In genomic region chr10:22765660-22766547, GRCh38 we compare ENCODE assay signal across 11 cellular contexts. TPM values are rescaled to one million over a fixed set of nuclear protein-coding genes. Genes with fewer than 3 reads are reported as not detected.
A peak's percentile ranks its signal among the peaks of the same experiment; 100 is the strongest.
DNase-seq lines count a peak whose midpoint lies in the region; ATAC-seq, FAIRE-seq and TF ChIP-seq lines count a peak whose summit lies in the region.
"Had no signal": no experiment of that assay in that cellular context is flagged by ENCODE, and none has a peak within 500 bp of the region (broad histone marks: within the 10 kb centered on the region; RNA-seq: fewer than 3 reads in every experiment).

No MANE protein-coding gene starts in this region.

- RAD21 ChIA-PET in GM12878 (lab: Charles Lee; ENCODE audit: unreplicated experiment): interaction anchor here (0.6 to 2.8 kb wide), 10 partner anchors 15 to 207 kb away, joined by 3 to 11 read pairs (median 4); no protein-coding TSS in a partner anchor

- 15% methylated on average over 5 of the region's 6 CpGs for WGBS in GM12878 (ENCODE audit: insufficient coverage, insufficient replicate concordance, low lambda C conversion rate, missing lambda C conversion rate)

- DNase-seq in GM13976 (ENCODE audit: low spot score): peak; percentile 22
- peak; percentile 18 for DNase-seq in GM20000 (ENCODE audit: low spot score)
- DNase-seq in GM12878 (ENCODE audit: low read depth, low spot score): peak; percentile 80
- no peak for DNase-seq in activated naive CD4-positive, alpha-beta T cell (lab: John Stamatoyannopoulos, UW)
- no peak for DNase-seq in activated gamma-delta T cell (lab: John Stamatoyannopoulos, UW)
- DNase-seq in NCI-H524 treated with DMSO at 0.1 percent for 48 hours (lab: John Stamatoyannopoulos, UW): no peak
- no peak for DNase-seq in RCC 7860 (ENCODE audit: low spot score)
- DNase-seq: CD4-positive, CD25-positive, alpha-beta regulatory T cell; cerebellar nuclear complex had no signal

- FAIRE-seq in GM12878 (lab: Jason Lieb, UNC): peak; percentile 69
- FAIRE-seq in RCC 7860 (lab: Jason Lieb, UNC): no peak
- FAIRE-seq: H1 had no signal

- H3K36me3 ChIP-seq in GM12878 (ENCODE audit: control insufficient read depth in 2 of 2, insufficient read depth in 2 of 2, low read length in 1 of 2): no peaks in the 10 kb centered on the region

- TF ChIP-seq RAD21 in GM12878 (IDR thresholded peaks at IDR 0.05; ENCODE audit: insufficient read depth, low read depth, low read length): peak; percentile 2; the same call in 1 of the 2 replicates

- POLR2A ChIA-PET in GM12878 (lab: Charles Lee): interaction anchor here (0.6 to 1.4 kb wide), 2 partner anchors 53 to 61 kb away, joined by 3 to 4 read pairs; no protein-coding TSS in a partner anchor

- TF ChIP-seq POLR2A in GM12878 (IDR thresholded peaks at IDR 0.05; ENCODE audit: low read depth, low read length): no peak

- no peak overlapping the region for H3K4me3 ChIP-seq in GM12878

- BruUV-seq in GM12878 (replicated peaks; lab: Mats Ljungman, UMichigan): no TSS peak

- intact Hi-C loops in GM12878 (cut with micrococcal nuclease; ENCODE audit: unreplicated experiment): loop anchor here (5.0 kb wide), 1 partner anchor 54 kb away; the partner anchor contains the start of gene PIP4K2A

- H3K4me2 ChIP-seq in GM12878 (ENCODE audit: control insufficient read depth, insufficient read depth): peak overlapping the region; percentile 26

- SMC1A ChIA-PET in GM12878 (lab: Charles Lee; ENCODE audit: uncharacterized antibody, unreplicated experiment): interaction anchor here (0.7 to 2.6 kb wide), 11 partner anchors 10 to 166 kb away, joined by 3 to 18 read pairs (median 3); no protein-coding TSS in a partner anchor

- TF ChIP-seq CTCF in GM13976 (IDR thresholded peaks at IDR 0.05; ENCODE audit: borderline replicate concordance, control extremely low read depth, extremely low read depth, insufficient read depth, missing control alignments) (no peak), GM20000 (IDR thresholded peaks at IDR 0.05; ENCODE audit: extremely low read depth, missing control alignments) (no peak), GM12878 (IDR thresholded peaks at IDR 0.05 in 2 of 3, conservative IDR thresholded peaks at IDR 0.05 in 1 of 3; ENCODE audit: control insufficient read depth in 2 of 3, extremely low read depth in 1 of 3, insufficient read depth in 1 of 3, low read depth in 3 of 3, low read length in 3 of 3) (no peak)

- no peaks in the 10 kb centered on the region for H3K27me3 ChIP-seq in GM12878 (replicated peaks in 1 of 2; ENCODE audit: control insufficient read depth in 2 of 2, insufficient read depth in 2 of 2, low read length in 1 of 2)

- H3K27ac ChIP-seq in GM12878 (ENCODE audit: control insufficient read depth, insufficient read depth): peak overlapping the region; percentile 65

- no peak overlapping the region for H3K9ac ChIP-seq in GM12878 (ENCODE audit: control insufficient read depth, insufficient read depth, low read length)

- no peaks in the 10 kb centered on the region for H3K9me3 ChIP-seq in GM12878 (replicated peaks; ENCODE audit: control insufficient read depth, insufficient read depth, low read length)

- CTCF ChIA-PET in GM12878 (lab: Yijun Ruan, JAX): no interaction called here

- peak; percentile 66 to 83; a peak in 3 of 4 replicates for TF ChIP-seq EP300 in GM12878 (IDR thresholded peaks at IDR 0.05; ENCODE audit: borderline replicate concordance in 1 of 2, control insufficient read depth in 1 of 2, low read depth in 2 of 2, low read length in 2 of 2)

- in situ Hi-C loops in GM13976 (cut with MboI; ENCODE audit: low sequenced_read_pairs, unreplicated experiment) (no loop called here), GM12878 (cut with MboI) (no loop called here)

- ATAC-seq in HG03159 (IDR thresholded peaks at IDR 0.05; ENCODE audit: unreplicated experiment): peak; percentile 74
- peak; percentile 91 for ATAC-seq in GM12878

- H3K79me2 ChIP-seq in GM12878 (ENCODE audit: control insufficient read depth, insufficient read depth, low read length): no peaks in the 10 kb centered on the region

- peaks cover 32% of the 10 kb centered on the region for H3K4me1 ChIP-seq in GM12878 (ENCODE audit: control insufficient read depth, insufficient read depth, low read length)

- H4K20me1 ChIP-seq in GM12878 (ENCODE audit: control insufficient read depth, insufficient read depth): no peaks in the 10 kb centered on the region

- H2AFZ ChIP-seq in GM12878 (ENCODE audit: control insufficient read depth, low read depth, low read length): no peak overlapping the region; the same call in 1 of the 2 replicates

TF ChIP-seq in GM12878, 131 proteins besides CTCF, POLR2A, EP300 and RAD21 (continues in another document):
- TF ChIP-seq PML (IDR thresholded peaks at IDR 0.05; ENCODE audit: low read length): 0 out of 2 replicates have a peak, but pooled peaks have one; percentile 24
- peak; percentile 45; the same call in 1 of the 2 replicates for TF ChIP-seq IRF4 (IDR thresholded peaks at IDR 0.05; ENCODE audit: low read depth, low read length)
- peak; percentile 61; the same call in 1 of the 2 replicates for TF ChIP-seq ATF2 (IDR thresholded peaks at IDR 0.05; ENCODE audit: low read length)
- 0 out of 2 replicates have a peak, but pooled peaks have one; percentile 26 for TF ChIP-seq ATF7 (IDR thresholded peaks at IDR 0.05; ENCODE audit: low read depth)
- TF ChIP-seq, protein P1, sequence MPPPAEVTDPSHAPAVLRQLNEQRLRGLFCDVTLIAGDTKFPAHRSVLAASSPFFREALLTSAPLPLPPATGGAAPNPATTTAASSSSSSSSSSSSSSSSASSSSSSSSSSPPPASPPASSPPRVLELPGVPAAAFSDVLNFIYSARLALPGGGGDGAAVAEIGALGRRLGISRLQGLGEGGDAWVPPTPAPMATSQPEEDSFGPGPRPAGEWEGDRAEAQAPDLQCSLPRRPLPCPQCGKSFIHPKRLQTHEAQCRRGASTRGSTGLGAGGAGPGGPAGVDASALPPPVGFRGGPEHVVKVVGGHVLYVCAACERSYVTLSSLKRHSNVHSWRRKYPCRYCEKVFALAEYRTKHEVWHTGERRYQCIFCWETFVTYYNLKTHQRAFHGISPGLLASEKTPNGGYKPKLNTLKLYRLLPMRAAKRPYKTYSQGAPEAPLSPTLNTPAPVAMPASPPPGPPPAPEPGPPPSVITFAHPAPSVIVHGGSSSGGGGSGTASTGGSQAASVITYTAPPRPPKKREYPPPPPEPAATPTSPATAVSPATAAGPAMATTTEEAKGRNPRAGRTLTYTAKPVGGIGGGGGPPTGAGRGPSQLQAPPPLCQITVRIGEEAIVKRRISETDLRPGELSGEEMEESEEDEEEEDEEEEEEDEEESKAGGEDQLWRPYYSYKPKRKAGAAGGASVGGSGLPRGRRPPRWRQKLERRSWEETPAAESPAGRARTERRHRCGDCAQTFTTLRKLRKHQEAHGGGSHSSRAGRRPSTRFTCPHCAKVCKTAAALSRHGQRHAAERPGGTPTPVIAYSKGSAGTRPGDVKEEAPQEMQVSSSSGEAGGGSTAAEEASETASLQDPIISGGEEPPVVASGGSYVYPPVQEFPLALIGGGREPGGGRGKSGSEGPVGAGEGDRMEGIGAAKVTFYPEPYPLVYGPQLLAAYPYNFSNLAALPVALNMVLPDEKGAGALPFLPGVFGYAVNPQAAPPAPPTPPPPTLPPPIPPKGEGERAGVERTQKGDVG (CRISPR knock-in tag; IDR thresholded peaks at IDR 0.05): no peak
- TF ChIP-seq CREM (IDR thresholded peaks at IDR 0.05; ENCODE audit: low read depth): 0 out of 2 replicates have a peak, but pooled peaks have one; percentile 21

RNA-seq across cellular contexts. Expression of gene PIP4K2A, which starts 51.5 kb away (rescaled TPM):
- total RNA-seq in GM12878 (2013; cell fraction: nucleolus; rRNA removed): 75.2 and 80.8 TPM in 2 replicates
- total RNA-seq in GM12878 (2014; rRNA removed) (66.1 and 76.6 TPM in 2 replicates), GM12878 (2014; rRNA removed; fragmentation: Illumina TruSeq; extraction: Trizol) (138 and 139 TPM in 2 replicates), GM12878 (2021) (107 and 110 TPM in 2 replicates)
- polyA plus RNA-seq in GM12878 (2011; ENCODE audit: low read depth): 65.1 TPM
- polyA plus RNA-seq in GM12878 (2011; rRNA removed) (74.2 and 111 TPM in 2 replicates), GM12878 (2014; fragmentation: Illumina TruSeq; extraction: Trizol) (120 and 188 TPM in 2 replicates), GM12878 (2014; fragmentation: Nextera tagmentation; extraction: Ambion mirVana) (100 to 1,000 TPM in 1 of 2 experiments, 10 to 100 TPM in 1; 54.3 to 103 TPM), GM12878 (2014; rRNA removed) (63.4 and 82.4 TPM in 2 replicates), GM12878 (2016; fragmentation: Nextera tagmentation; extraction: Ambion mirVana) (10 to 100 TPM; 84.1 to 84.8 TPM)
- polyA plus RNA-seq in GM12878 (2011; cell fraction: cytosol; rRNA removed): 37.6 and 45.3 TPM in 2 replicates
- 30.4 and 31.2 TPM in 2 replicates for polyA plus RNA-seq in GM12878 (2011; cell fraction: nucleus; rRNA removed)
- polyA plus RNA-seq in GM12878 (2012): 50.1 and 66.8 TPM in 2 replicates
- polyA minus RNA-seq in GM12878 (2011; rRNA and poly(A)+ RNA removed): 81.0 and 112 TPM in 2 replicates
- polyA minus RNA-seq in GM12878 (2011; cell fraction: cytosol; rRNA and poly(A)+ RNA removed): 36.2 and 39.6 TPM in 2 replicates
- 36.8 and 50.8 TPM in 2 replicates for polyA minus RNA-seq in GM12878 (2011; cell fraction: nucleus; rRNA and poly(A)+ RNA removed)

Comparison
In these comparisons a context has a peak if more than half of its experiments do, and no peak if none do; other contexts are left out.
1. DNase-seq: peak in GM13976 (single experiment), GM20000 (single experiment) and GM12878 (single experiment); none in activated naive CD4-positive, alpha-beta T cell (0 of 4), activated gamma-delta T cell (single experiment), NCI-H524 treated with DMSO at 0.1 percent for 48 hours (single experiment) and RCC 7860 (single experiment).